8 cellular contexts compared by ENCODE assay signal in the genomic region with DNA sequence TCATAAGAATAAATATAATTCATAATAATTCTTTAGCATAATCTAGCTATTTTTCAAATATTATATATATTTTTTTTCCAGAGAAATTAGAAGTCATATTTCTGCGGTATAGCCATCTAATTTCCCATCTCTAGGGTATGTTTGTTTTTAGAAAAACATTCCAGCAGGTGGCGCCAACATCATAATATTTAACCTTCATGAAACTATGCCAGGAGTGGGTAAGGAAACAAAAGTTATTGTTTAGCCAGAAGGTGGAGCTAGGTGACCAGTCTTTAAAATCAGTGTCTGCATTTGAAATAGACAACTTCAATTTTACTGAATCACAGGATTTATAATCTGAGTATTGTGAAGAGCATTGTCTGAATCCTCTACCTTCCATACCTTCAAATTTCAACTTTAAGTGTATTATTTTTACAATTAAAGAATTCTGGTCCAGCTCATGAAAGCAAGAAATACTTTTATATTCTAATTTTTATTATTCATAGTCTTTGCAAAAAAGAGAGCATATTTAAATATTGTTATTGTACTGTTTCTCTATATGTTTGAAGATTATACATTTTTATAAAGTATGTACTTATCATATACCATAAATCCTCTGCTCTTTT. TPM values are rescaled to one million over a fixed set of nuclear protein-coding genes. Genes with fewer than 3 reads are reported as not detected.
DNase-seq lines count a peak whose midpoint lies in the region; ATAC-seq and TF ChIP-seq lines count a peak whose summit lies in the region.

No MANE protein-coding gene starts in this region.

- H3K27ac Mint-ChIP-seq in natural killer cell, result no peak overlapping the region

- H3K9me3 Mint-ChIP-seq in natural killer cell, result no peaks in the 10 kb centered on the region

- H3K4me1 Mint-ChIP-seq in natural killer cell, result no peaks in the 10 kb centered on the region

- ATAC-seq in GM21717 (IDR thresholded peaks at IDR 0.05; ENCODE audit: unreplicated experiment), result peak; percentile 98
- ATAC-seq in natural killer cell, result peak; percentile 82 to 100 (median 96)

- H3K4me3 Mint-ChIP-seq in natural killer cell, result no peak overlapping the region

- no peak overlapping the region for H3K27ac ChIP-seq in epithelial cell of prostate

- intact Hi-C loops in natural killer cell (cut with micrococcal nuclease), result loop anchor here (2.0 kb wide), 1 partner anchor 1511 kb away; no protein-coding TSS in a partner anchor

- no peaks in the 10 kb centered on the region for H3K36me3 Mint-ChIP-seq in natural killer cell

- DNase-seq in EL (peak; percentile 81), HuH-7.5 (ENCODE audit: low spot score) (peak; percentile 15), NOMO-1 treated with dmso at 0.1 percent for 144 hours (lab: John Stamatoyannopoulos, UW; ENCODE audit: unreplicated experiment) (peak; percentile 53), epithelial cell of prostate (ENCODE audit: low read depth, low spot score) (peak; percentile 33), natural killer cell (peak; percentile 26), superior temporal gyrus (ENCODE audit: extremely low spot score) (peak; percentile 96)
- DNase-seq in activated CD8-positive, alpha-beta memory T cell treated with anti-CD3 and anti-CD28 coated beads for 4 hours (ENCODE audit: low read depth in 2 of 2), result peak; percentile 4 to 20

- no peaks in the 10 kb centered on the region for H3K27me3 Mint-ChIP-seq in natural killer cell (ENCODE audit: low read depth in 2 of 2)

- TF ChIP-seq CTCF in natural killer cell (IDR thresholded peaks at IDR 0.05), result peak; percentile 88

RNA-seq across cellular contexts. Expression of gene CCDC179, which starts 15.7 kb away (rescaled TPM):
- total RNA-seq in natural killer cell, result not detected

RNA-seq across cellular contexts. Expression of gene SVIP, which starts 46.4 kb away (rescaled TPM):
- 10 to 100 TPM; 14.9 to 19.2 (median 17.5) TPM for total RNA-seq in natural killer cell

Comparison
In these comparisons a context has a peak if more than half of its experiments do, and no peak if none do; other contexts are left out.
1. DNase-seq: peak in every context shown above with its lines; median percentile 96 in superior temporal gyrus; 81 in EL; 53 in NOMO-1 treated with dmso at 0.1 percent for 144 hours; 33 in epithelial cell of prostate; 26 in natural killer cell; 15 in HuH-7.5; 12 in activated CD8-positive, alpha-beta memory T cell treated with anti-CD3 and anti-CD28 coated beads for 4 hours.